Comparison of ENCODE assay signal across 16 cellular contexts in genomic region chr3:53113293-53114010, GRCh38. TPM values are rescaled to one million over a fixed set of nuclear protein-coding genes. Genes with fewer than 3 reads are reported as not detected.
DNase-seq lines count a peak whose midpoint lies in the region; ATAC-seq and TF ChIP-seq lines count a peak whose summit lies in the region.
"Had no signal": no experiment of that assay in that cellular context is flagged by ENCODE, and none has a peak within 500 bp of the region (broad histone marks: within the 10 kb centered on the region; RNA-seq: fewer than 3 reads in every experiment).

No MANE protein-coding gene starts in this region.

- H3K27me3 Mint-ChIP-seq in GM23338 (ENCODE audit: insufficient read depth, low read depth, poor library complexity): peaks cover 2% of the 10 kb centered on the region
- H3K27me3 Mint-ChIP-seq: activated naive CD8-positive, alpha-beta T cell; B cell; central memory CD8-positive, alpha-beta T cell; type B pancreatic cell had no signal

- no peak overlapping the region for H3K4me3 Mint-ChIP-seq in GM23338
- H3K4me3 Mint-ChIP-seq: activated naive CD8-positive, alpha-beta T cell; B cell; central memory CD8-positive, alpha-beta T cell; HFFc6; type B pancreatic cell; WTC11 had no signal

- no peak overlapping the region for H3K4me2 ChIP-seq in GM23338

- no peaks in the 10 kb centered on the region for H3K27me3 ChIP-seq in GM23338 (ENCODE audit: insufficient read depth)
- H3K27me3 ChIP-seq in HAP-1 (ENCODE audit: low read depth): no peaks in the 10 kb centered on the region
- H3K27me3 ChIP-seq: left lung, pancreas had no signal

- H3K36me3 Mint-ChIP-seq in GM23338 (ENCODE audit: low read depth): peaks cover 18% of the 10 kb centered on the region

- no peak overlapping the region for H3K27ac Mint-ChIP-seq in GM23338
- H3K27ac Mint-ChIP-seq: activated naive CD8-positive, alpha-beta T cell; B cell; HFFc6; type B pancreatic cell; WTC11 had no signal

- ATAC-seq in GM23338: peak; percentile 34
- peak; percentile 91 for ATAC-seq in left ventricle myocardium superior
- ATAC-seq in sciatic nerve: no peak
- ATAC-seq in GM19351 (IDR thresholded peaks at IDR 0.05; ENCODE audit: unreplicated experiment): no peak

- H3K9me3 Mint-ChIP-seq in GM23338: no peaks in the 10 kb centered on the region
- H3K9me3 Mint-ChIP-seq: central memory CD8-positive, alpha-beta T cell; HFFc6; type B pancreatic cell; WTC11 had no signal

- no peaks in the 10 kb centered on the region for H3F3A ChIP-seq in GM23338 (replicated peaks; ENCODE audit: low read depth)

- no peaks in the 10 kb centered on the region; the same call in 1 of the 2 replicates for H3K4me1 ChIP-seq in GM23338 (ENCODE audit: insufficient read depth)
- H3K4me1 ChIP-seq in HAP-1: no peaks in the 10 kb centered on the region

- H3K27ac ChIP-seq in GM23338 (ENCODE audit: low read depth) (no peak overlapping the region), angular gyrus (ENCODE audit: low read depth, low read length) (peak overlapping the region; percentile 33)
- H3K27ac ChIP-seq: pancreas had no signal

- no peaks in the 10 kb centered on the region for H3K79me2 ChIP-seq in GM23338 (replicated peaks; ENCODE audit: insufficient read depth)

- no peaks in the 10 kb centered on the region for H3K9me2 ChIP-seq in GM23338 (ENCODE audit: insufficient read depth)

- peaks cover 2% of the 10 kb centered on the region; the same call in 2 of the 3 replicates for H3K4me1 Mint-ChIP-seq in GM23338
- H3K4me1 Mint-ChIP-seq: B cell; central memory CD8-positive, alpha-beta T cell; WTC11 had no signal

- in situ Hi-C loops in HAP-1 (cut with MboI; ENCODE audit: low sequenced_read_pairs): loop anchor here (5.0 kb wide), 1 partner anchor 89 kb away; no protein-coding TSS in a partner anchor

- TF ChIP-seq CTCF in GM23338 (conservative IDR thresholded peaks at IDR 0.05; ENCODE audit: low read depth in 2 of 2): no peak

- no peaks in the 10 kb centered on the region for H4K20me1 ChIP-seq in GM23338 (replicated peaks; ENCODE audit: insufficient read depth)

- H3K4me3 ChIP-seq in GM23338: no peak overlapping the region
- H3K4me3 ChIP-seq in HAP-1: no peak overlapping the region
- H3K4me3 ChIP-seq: left lung, pancreas had no signal

- intact Hi-C loops in left ventricle myocardium superior (cut with micrococcal nuclease): loop anchor here (2.0 kb wide), 1 partner anchor 83 kb away; no protein-coding TSS in a partner anchor
- intact Hi-C loops in sciatic nerve (cut with DNase I): loop anchor here (5.0 kb wide), 1 partner anchor 84 kb away; no protein-coding TSS in a partner anchor

- no peaks in the 10 kb centered on the region for H3K9me3 ChIP-seq in HAP-1
- H3K9me3 ChIP-seq: left lung, pancreas had no signal

- H3K36me3 ChIP-seq in GM23338 (ENCODE audit: insufficient read depth) (peaks cover 6% of the 10 kb centered on the region), HAP-1 (replicated peaks) (peaks cover 45% of the 10 kb centered on the region)

- H2AFZ ChIP-seq in GM23338: no peak overlapping the region

- DNase-seq in GM23338 (ENCODE audit: low spot score): no peak
- peak; percentile 87 for DNase-seq in left ventricle myocardium superior
- peak; percentile 39 for DNase-seq in sciatic nerve (ENCODE audit: low spot score)
- no peak for DNase-seq in NCI-H128 (lab: John Stamatoyannopoulos, UW; ENCODE audit: unreplicated experiment)
- no peak for DNase-seq in HUDEP-2 (lab: John Stamatoyannopoulos, UW; ENCODE audit: unreplicated experiment in 76 of 76)
- DNase-seq in HAP-1 (ENCODE audit: low spot score in 2 of 2): no peak

TF ChIP-seq in GM23338, 12 proteins besides CTCF, POLR2A, EP300 and RAD21:
- TF ChIP-seq NANOG (IDR thresholded peaks at IDR 0.05; ENCODE audit: borderline replicate concordance) (no peak), ZNF331 (CRISPR knock-in tag; IDR thresholded peaks at IDR 0.05; ENCODE audit: low read depth) (no peak)
- TF ChIP-seq, protein P1, sequence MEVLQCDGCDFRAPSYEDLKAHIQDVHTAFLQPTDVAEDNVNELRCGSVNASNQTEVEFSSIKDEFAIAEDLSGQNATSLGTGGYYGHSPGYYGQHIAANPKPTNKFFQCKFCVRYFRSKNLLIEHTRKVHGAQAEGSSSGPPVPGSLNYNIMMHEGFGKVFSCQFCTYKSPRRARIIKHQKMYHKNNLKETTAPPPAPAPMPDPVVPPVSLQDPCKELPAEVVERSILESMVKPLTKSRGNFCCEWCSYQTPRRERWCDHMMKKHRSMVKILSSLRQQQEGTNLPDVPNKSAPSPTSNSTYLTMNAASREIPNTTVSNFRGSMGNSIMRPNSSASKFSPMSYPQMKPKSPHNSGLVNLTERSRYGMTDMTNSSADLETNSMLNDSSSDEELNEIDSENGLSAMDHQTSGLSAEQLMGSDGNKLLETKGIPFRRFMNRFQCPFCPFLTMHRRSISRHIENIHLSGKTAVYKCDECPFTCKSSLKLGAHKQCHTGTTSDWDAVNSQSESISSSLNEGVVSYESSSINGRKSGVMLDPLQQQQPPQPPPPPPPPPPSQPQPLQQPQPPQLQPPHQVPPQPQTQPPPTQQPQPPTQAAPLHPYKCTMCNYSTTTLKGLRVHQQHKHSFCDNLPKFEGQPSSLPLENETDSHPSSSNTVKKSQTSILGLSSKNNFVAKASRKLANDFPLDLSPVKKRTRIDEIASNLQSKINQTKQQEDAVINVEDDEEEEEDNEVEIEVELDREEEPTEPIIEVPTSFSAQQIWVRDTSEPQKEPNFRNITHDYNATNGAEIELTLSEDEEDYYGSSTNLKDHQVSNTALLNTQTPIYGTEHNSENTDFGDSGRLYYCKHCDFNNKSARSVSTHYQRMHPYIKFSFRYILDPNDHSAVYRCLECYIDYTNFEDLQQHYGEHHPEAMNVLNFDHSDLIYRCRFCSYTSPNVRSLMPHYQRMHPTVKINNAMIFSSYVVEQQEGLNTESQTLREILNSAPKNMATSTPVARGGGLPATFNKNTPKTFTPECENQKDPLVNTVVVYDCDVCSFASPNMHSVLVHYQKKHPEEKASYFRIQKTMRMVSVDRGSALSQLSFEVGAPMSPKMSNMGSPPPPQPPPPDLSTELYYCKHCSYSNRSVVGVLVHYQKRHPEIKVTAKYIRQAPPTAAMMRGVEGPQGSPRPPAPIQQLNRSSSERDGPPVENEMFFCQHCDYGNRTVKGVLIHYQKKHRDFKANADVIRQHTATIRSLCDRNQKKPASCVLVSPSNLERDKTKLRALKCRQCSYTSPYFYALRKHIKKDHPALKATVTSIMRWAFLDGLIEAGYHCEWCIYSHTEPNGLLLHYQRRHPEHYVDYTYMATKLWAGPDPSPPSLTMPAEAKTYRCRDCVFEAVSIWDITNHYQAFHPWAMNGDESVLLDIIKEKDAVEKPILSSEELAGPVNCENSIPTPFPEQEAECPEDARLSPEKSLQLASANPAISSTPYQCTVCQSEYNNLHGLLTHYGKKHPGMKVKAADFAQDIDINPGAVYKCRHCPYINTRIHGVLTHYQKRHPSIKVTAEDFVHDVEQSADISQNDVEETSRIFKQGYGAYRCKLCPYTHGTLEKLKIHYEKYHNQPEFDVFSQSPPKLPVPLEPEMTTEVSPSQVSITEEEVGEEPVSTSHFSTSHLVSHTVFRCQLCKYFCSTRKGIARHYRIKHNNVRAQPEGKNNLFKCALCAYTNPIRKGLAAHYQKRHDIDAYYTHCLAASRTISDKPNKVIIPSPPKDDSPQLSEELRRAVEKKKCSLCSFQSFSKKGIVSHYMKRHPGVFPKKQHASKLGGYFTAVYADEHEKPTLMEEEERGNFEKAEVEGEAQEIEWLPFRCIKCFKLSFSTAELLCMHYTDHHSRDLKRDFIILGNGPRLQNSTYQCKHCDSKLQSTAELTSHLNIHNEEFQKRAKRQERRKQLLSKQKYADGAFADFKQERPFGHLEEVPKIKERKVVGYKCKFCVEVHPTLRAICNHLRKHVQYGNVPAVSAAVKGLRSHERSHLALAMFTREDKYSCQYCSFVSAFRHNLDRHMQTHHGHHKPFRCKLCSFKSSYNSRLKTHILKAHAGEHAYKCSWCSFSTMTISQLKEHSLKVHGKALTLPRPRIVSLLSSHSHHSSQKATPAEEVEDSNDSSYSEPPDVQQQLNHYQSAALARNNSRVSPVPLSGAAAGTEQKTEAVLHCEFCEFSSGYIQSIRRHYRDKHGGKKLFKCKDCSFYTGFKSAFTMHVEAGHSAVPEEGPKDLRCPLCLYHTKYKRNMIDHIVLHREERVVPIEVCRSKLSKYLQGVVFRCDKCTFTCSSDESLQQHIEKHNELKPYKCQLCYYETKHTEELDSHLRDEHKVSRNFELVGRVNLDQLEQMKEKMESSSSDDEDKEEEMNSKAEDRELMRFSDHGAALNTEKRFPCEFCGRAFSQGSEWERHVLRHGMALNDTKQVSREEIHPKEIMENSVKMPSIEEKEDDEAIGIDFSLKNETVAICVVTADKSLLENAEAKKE (CRISPR knock-in tag; IDR thresholded peaks at IDR 0.05): no peak

RNA-seq across cellular contexts. Expression of gene RFT1, which starts 16.8 kb away (rescaled TPM):
- 13.3 and 15.3 TPM in 2 replicates for total RNA-seq in GM23338 (2014; rRNA removed; shearing (Covaris generic))
- polyA plus RNA-seq in GM23338 (2016; fragmentation: Nextera tagmentation; extraction: Ambion mirVana): 11.0 and 11.3 TPM in 2 replicates
- 8.5 TPM for total RNA-seq in left ventricle myocardium superior
- 21.3 TPM for total RNA-seq in sciatic nerve

RNA-seq across cellular contexts. Expression of gene PRKCD, which starts 47.6 kb away (rescaled TPM):
- total RNA-seq in GM23338 (2014; rRNA removed; shearing (Covaris generic)): 10.2 and 11.8 TPM in 2 replicates
- polyA plus RNA-seq in GM23338 (2016; fragmentation: Nextera tagmentation; extraction: Ambion mirVana): 11.3 and 12.5 TPM in 2 replicates
- total RNA-seq in left ventricle myocardium superior (13.2 TPM), sciatic nerve (30.3 TPM)

Comparison
In these comparisons a context has a peak if more than half of its experiments do, and no peak if none do; other contexts are left out.
1. ATAC-seq: peak in GM23338 (single experiment) and left ventricle myocardium superior (single experiment); none in sciatic nerve (single experiment) and GM19351 (single experiment).
2. DNase-seq: peak in left ventricle myocardium superior (single experiment) and sciatic nerve (single experiment); none in GM23338 (single experiment), NCI-H128 (single experiment), HUDEP-2 (0 of 76) and HAP-1 (0 of 2).